ENCODE assay signal across 8 cellular contexts in the genomic region with DNA sequence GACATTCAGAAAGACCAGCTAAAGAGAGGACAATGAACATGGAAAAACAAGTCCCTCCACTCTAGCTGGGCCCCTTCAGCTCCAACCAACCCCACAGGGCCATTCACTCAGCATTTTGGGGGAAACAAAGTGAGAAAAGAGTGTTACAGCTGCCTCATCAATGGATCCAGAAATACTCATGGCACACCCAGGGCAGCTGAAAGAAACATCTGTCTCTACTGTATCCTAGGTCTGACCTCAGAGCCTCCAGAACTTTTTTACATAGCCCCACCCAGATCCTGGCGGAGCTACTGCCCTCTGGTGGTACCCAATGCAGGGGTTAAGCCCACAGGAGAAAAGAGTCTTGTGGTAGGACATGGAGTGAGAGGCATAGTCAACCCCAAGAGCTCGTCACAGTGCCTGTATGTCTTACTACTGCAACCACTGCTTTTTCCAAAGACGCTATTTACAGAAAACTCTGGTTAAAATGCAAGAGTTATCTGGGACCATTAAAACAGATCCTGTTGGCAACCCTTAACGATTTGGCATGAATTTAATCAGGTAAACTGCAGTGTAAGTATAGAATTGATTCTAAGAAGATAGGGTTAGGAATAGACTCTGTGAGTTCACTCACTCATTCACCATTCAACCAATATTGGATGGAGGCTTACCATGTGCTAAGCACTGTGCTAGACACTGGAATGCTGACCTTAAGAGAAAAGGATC. TPM values are rescaled to one million over a fixed set of nuclear protein-coding genes. Genes with fewer than 3 reads are reported as not detected.
A peak's percentile ranks its signal among the peaks of the same experiment; 100 is the strongest.
DNase-seq lines count a peak whose midpoint lies in the region; ATAC-seq, FAIRE-seq and TF ChIP-seq lines count a peak whose summit lies in the region.

No MANE protein-coding gene starts in this region.

- TF ChIP-seq POLR2A in A549 (IDR thresholded peaks at IDR 0.05; ENCODE audit: low read length), result no peak

- FAIRE-seq in A549 (lab: Jason Lieb, UNC), result no peak
- no peak for FAIRE-seq in urothelium cell line (lab: Jason Lieb, UNC)

- ATAC-seq in A549 (peak; percentile 86 to 91), left lobe of liver (peak; percentile 51), HG03442 (IDR thresholded peaks at IDR 0.05; ENCODE audit: unreplicated experiment) (no peak)

- TF ChIP-seq RAD21 in A549 (conservative IDR thresholded peaks at IDR 0.05 in 1 of 2, IDR thresholded peaks at IDR 0.05 in 1 of 2), result peak; percentile 65 to 79

- H3K4me3 ChIP-seq in A549 (no peak overlapping the region), GM12865 (ENCODE audit: low read depth, low read length) (no peak overlapping the region)

- no peak for TF ChIP-seq EP300 in A549 (IDR thresholded peaks at IDR 0.05)

- H3K27ac ChIP-seq in A549, result peak overlapping the region; percentile 77 to 82

- WGBS in A549 (ENCODE audit: missing lambda C conversion rate), result 50% methylated on average over 4 of the region's 4 CpGs

- CTCF ChIA-PET in A549 (lab: Yijun Ruan, JAX), result interaction anchor here (0.6 to 6.9 kb wide), 22 partner anchors 8 to 234 kb away, joined by 3 to 144 read pairs (median 4); no protein-coding TSS in a partner anchor

- peak overlapping the region; percentile 8; the same call in 2 of the 3 replicates for H3K4me2 ChIP-seq in A549

- H3K4me1 ChIP-seq in A549, result peaks cover 47% of the 10 kb centered on the region

- DNase-seq in A549 (ENCODE audit: low read depth in 1 of 2, low spot score in 1 of 2), result peak; percentile 72 to 84
- peak; percentile 58 for DNase-seq in GM12865 (ENCODE audit: low read depth)
- DNase-seq in NCI-H82 treated with DMSO at 0.1 percent for 48 hours (lab: John Stamatoyannopoulos, UW; ENCODE audit: unreplicated experiment), result peak; percentile 8
- DNase-seq in activated T-cell treated with anti-CD3 and anti-CD28 coated beads, Interleukin-2, amount 50 U/mL, for 48 hours, result peak; percentile 81 to 82
- DNase-seq in left lobe of liver (ENCODE audit: low spot score), result no peak
- DNase-seq in urothelium cell line (ENCODE audit: low spot score), result peak; percentile 62
- no peak for DNase-seq in epidermal melanocyte (ENCODE audit: insufficient read length, low spot score)

- TF ChIP-seq CTCF in A549 (IDR thresholded peaks at IDR 0.05), result peak; percentile 84
- peak; percentile 68 for TF ChIP-seq CTCF in GM12865 (IDR thresholded peaks at IDR 0.05; ENCODE audit: insufficient read depth, low read depth, low read length, missing control alignments)

- POLR2A ChIA-PET in A549 (lab: Yijun Ruan, JAX), result interaction anchor here (1.2 kb wide), 1 partner anchor 24 kb away, joined by 3 read pairs; no protein-coding TSS in a partner anchor

- H3K9me3 ChIP-seq in A549, result no peaks in the 10 kb centered on the region

TF ChIP-seq in A549, 52 proteins besides CTCF, POLR2A, EP300 and RAD21:
- TF ChIP-seq SREBF2 (IDR thresholded peaks at IDR 0.05) (no peak), ZSCAN20 (CRISPR knock-in tag; IDR thresholded peaks at IDR 0.05) (no peak), RFX5 (IDR thresholded peaks at IDR 0.05) (no peak), CBX2 (IDR thresholded peaks at IDR 0.05; ENCODE audit: borderline replicate concordance, low read depth) (no peak), POLR2AphosphoS2 (conservative IDR thresholded peaks at IDR 0.05; ENCODE audit: low read length) (no peak), HEYL (CRISPR knock-in tag; IDR thresholded peaks at IDR 0.05) (no peak), PHF8 (IDR thresholded peaks at IDR 0.05; ENCODE audit: borderline replicate concordance, low read depth) (no peak), MAZ (IDR thresholded peaks at IDR 0.05; ENCODE audit: borderline replicate concordance, low read depth, low read length) (no peak), ZFP36 (IDR thresholded peaks at IDR 0.05; ENCODE audit: borderline replicate concordance, partially characterized antibody) (no peak), SMC3 (IDR thresholded peaks at IDR 0.05) (peak; percentile 86), RNF2 (IDR thresholded peaks at IDR 0.05; ENCODE audit: borderline replicate concordance, low read depth) (no peak)
- TF ChIP-seq, protein P1, sequence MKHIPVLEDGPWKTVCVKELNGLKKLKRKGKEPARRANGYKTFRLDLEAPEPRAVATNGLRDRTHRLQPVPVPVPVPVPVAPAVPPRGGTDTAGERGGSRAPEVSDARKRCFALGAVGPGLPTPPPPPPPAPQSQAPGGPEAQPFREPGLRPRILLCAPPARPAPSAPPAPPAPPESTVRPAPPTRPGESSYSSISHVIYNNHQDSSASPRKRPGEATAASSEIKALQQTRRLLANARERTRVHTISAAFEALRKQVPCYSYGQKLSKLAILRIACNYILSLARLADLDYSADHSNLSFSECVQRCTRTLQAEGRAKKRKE (CRISPR knock-in tag; IDR thresholded peaks at IDR 0.05; ENCODE audit: low read depth), result no peak
- TF ChIP-seq, protein P2, sequence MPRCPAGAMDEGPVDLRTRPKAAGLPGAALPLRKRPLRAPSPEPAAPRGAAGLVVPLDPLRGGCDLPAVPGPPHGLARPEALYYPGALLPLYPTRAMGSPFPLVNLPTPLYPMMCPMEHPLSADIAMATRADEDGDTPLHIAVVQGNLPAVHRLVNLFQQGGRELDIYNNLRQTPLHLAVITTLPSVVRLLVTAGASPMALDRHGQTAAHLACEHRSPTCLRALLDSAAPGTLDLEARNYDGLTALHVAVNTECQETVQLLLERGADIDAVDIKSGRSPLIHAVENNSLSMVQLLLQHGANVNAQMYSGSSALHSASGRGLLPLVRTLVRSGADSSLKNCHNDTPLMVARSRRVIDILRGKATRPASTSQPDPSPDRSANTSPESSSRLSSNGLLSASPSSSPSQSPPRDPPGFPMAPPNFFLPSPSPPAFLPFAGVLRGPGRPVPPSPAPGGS (IDR thresholded peaks at IDR 0.05), result no peak
- TF ChIP-seq, protein P3, sequence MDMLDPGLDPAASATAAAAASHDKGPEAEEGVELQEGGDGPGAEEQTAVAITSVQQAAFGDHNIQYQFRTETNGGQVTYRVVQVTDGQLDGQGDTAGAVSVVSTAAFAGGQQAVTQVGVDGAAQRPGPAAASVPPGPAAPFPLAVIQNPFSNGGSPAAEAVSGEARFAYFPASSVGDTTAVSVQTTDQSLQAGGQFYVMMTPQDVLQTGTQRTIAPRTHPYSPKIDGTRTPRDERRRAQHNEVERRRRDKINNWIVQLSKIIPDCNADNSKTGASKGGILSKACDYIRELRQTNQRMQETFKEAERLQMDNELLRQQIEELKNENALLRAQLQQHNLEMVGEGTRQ (IDR thresholded peaks at IDR 0.05), result no peak
- TF ChIP-seq, protein P4, sequence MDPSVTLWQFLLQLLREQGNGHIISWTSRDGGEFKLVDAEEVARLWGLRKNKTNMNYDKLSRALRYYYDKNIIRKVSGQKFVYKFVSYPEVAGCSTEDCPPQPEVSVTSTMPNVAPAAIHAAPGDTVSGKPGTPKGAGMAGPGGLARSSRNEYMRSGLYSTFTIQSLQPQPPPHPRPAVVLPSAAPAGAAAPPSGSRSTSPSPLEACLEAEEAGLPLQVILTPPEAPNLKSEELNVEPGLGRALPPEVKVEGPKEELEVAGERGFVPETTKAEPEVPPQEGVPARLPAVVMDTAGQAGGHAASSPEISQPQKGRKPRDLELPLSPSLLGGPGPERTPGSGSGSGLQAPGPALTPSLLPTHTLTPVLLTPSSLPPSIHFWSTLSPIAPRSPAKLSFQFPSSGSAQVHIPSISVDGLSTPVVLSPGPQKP (IDR thresholded peaks at IDR 0.05; ENCODE audit: low read depth, low read length), result no peak
- TF ChIP-seq, protein P5, sequence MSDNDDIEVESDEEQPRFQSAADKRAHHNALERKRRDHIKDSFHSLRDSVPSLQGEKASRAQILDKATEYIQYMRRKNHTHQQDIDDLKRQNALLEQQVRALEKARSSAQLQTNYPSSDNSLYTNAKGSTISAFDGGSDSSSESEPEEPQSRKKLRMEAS (IDR thresholded peaks at IDR 0.05), result peak; percentile 25; the same call in 1 of the 2 replicates
TF ChIP-seq in A549: peak in this region for 2.

RNA-seq across cellular contexts. Expression of a gene that starts 37.4 kb away (rescaled TPM):
- polyA plus RNA-seq in A549 (2011; rRNA removed) (not detected in 2 replicates), A549 (2017; fragmentation: RNase III; extraction: RNeasy Plus Mini Kit Qiagen cat#74134 plus additional on column Dnase treatment) (0.03 TPM in 1 of 3 replicates, not detected in the others)
- 0.01 TPM in 1 of 2 replicates, not detected in the other for polyA plus RNA-seq in A549 (2012; cell fraction: cytosol; rRNA removed)
- 0.05 TPM in 2 replicates for polyA plus RNA-seq in A549 (2012; cell fraction: nucleus; rRNA removed)
- not detected in 2 replicates for polyA minus RNA-seq in A549 (2011; rRNA and poly(A)+ RNA removed)
- total RNA-seq in left lobe of liver, result not detected

RNA-seq across cellular contexts. Expression of a gene that starts 45.0 kb away (rescaled TPM):
- polyA plus RNA-seq in A549 (2011; rRNA removed), result 184 and 204 TPM in 2 replicates
- polyA plus RNA-seq in A549 (2012; cell fraction: cytosol; rRNA removed), result 490 and 496 TPM in 2 replicates
- polyA plus RNA-seq in A549 (2012; cell fraction: nucleus; rRNA removed), result 408 and 515 TPM in 2 replicates
- polyA plus RNA-seq in A549 (2017; fragmentation: RNase III; extraction: RNeasy Plus Mini Kit Qiagen cat#74134 plus additional on column Dnase treatment), result 292 to 337 TPM (median 294 TPM) in 3 replicates
- polyA minus RNA-seq in A549 (2011; rRNA and poly(A)+ RNA removed), result 222 and 228 TPM in 2 replicates
- total RNA-seq in left lobe of liver, result 80.2 TPM

RNA-seq across cellular contexts. Expression of a gene that starts 51.7 kb away (rescaled TPM):
- polyA plus RNA-seq in A549 (2011; rRNA removed), result 13.6 and 17.2 TPM in 2 replicates
- 25.4 and 34.6 TPM in 2 replicates for polyA plus RNA-seq in A549 (2012; cell fraction: cytosol; rRNA removed)
- polyA plus RNA-seq in A549 (2012; cell fraction: nucleus; rRNA removed), result 32.3 and 36.6 TPM in 2 replicates
- polyA plus RNA-seq in A549 (2017; fragmentation: RNase III; extraction: RNeasy Plus Mini Kit Qiagen cat#74134 plus additional on column Dnase treatment), result 34.0 to 45.6 TPM (median 40.5 TPM) in 3 replicates
- 20.7 and 21.2 TPM in 2 replicates for polyA minus RNA-seq in A549 (2011; rRNA and poly(A)+ RNA removed)
- total RNA-seq in left lobe of liver, result 27.3 TPM

Comparison
In these comparisons a context has a peak if more than half of its experiments do, and no peak if none do; other contexts are left out.
1. DNase-seq: peak in A549 (2 of 2), GM12865 (single experiment), NCI-H82 treated with DMSO at 0.1 percent for 48 hours (single experiment), activated T-cell treated with anti-CD3 and anti-CD28 coated beads, Interleukin-2, amount 50 U/mL, for 48 hours (2 of 2) and urothelium cell line (single experiment); none in left lobe of liver (single experiment) and epidermal melanocyte (single experiment).